ENCODE assay signal across 10 cellular contexts in genomic region chr1:91804546-91805023, GRCh38.
DNase-seq lines count a peak whose midpoint lies in the region; ATAC-seq lines count a peak whose summit lies in the region.
"Had no signal": no experiment of that assay in that cellular context is flagged by ENCODE, and none has a peak within 500 bp of the region (broad histone marks: within the 10 kb centered on the region; RNA-seq: fewer than 3 reads in every experiment).

No MANE protein-coding gene starts in this region.

- H3K4me1 ChIP-seq in duodenal mucosa (ENCODE audit: control insufficient read depth in 1 of 2, insufficient read depth in 2 of 2, low read length in 2 of 2), result peaks cover 20 to 21% of the 10 kb centered on the region in 2 donors

- H3K27me3 ChIP-seq in duodenal mucosa (ENCODE audit: control insufficient read depth in 1 of 2, insufficient read depth in 2 of 2, low read length in 2 of 2), result no peaks in the 10 kb centered on the region
- H3K27me3 ChIP-seq: cardiac muscle cell had no signal

- DNase-seq in DMS153 (lab: John Stamatoyannopoulos, UW) (peak; percentile 19), DMS153 treated with DMSO at 0.1 percent for 48 hours (lab: John Stamatoyannopoulos, UW; ENCODE audit: unreplicated experiment) (no peak), NCI-H69 (lab: John Stamatoyannopoulos, UW) (no peak), RPMI8226 (no peak), caudate nucleus (lab: John Stamatoyannopoulos, UW) (no peak)
- peak; percentile 88 for DNase-seq in activated CD4-positive, alpha-beta T cell treated with anti-CD3 and anti-CD28 coated beads for 36 hours
- peak; percentile 36 to 67 for DNase-seq in stimulated activated CD4-positive, alpha-beta T cell treated with anti-CD3 and anti-CD28 coated beads, Interleukin-4, amount 100 ng/mL, for 4 hours

- POLR2A ChIA-PET in activated CD4-positive, alpha-beta T cell treated with anti-CD3 and anti-CD28 coated beads for 36 hours (lab: Charles Lee), result interaction anchor here (0.6 to 1.5 kb wide), 7 partner anchors 50 to 802 kb away, joined by 3 to 4 read pairs (median 3); no protein-coding TSS in a partner anchor

- H3K27ac Mint-ChIP-seq in activated CD4-positive, alpha-beta T cell treated with anti-CD3 and anti-CD28 coated beads for 36 hours, result peak overlapping the region; percentile 90

- ATAC-seq in activated CD4-positive, alpha-beta T cell treated with anti-CD3 and anti-CD28 coated beads for 36 hours, result peak; percentile 66

- peak overlapping the region; percentile 56 for H3K4me3 Mint-ChIP-seq in activated CD4-positive, alpha-beta T cell treated with anti-CD3 and anti-CD28 coated beads for 36 hours

- CTCF ChIA-PET in activated CD4-positive, alpha-beta T cell treated with anti-CD3 and anti-CD28 coated beads for 36 hours (lab: Charles Lee), result interaction anchor here (0.5 to 1.7 kb wide), 4 partner anchors 9 to 123 kb away, joined by 3 to 9 read pairs (median 3); no protein-coding TSS in a partner anchor

- H3K27ac ChIP-seq in duodenal mucosa (ENCODE audit: low read depth, low read length), result no peak overlapping the region
- no peak overlapping the region for H3K27ac ChIP-seq in caudate nucleus (ENCODE audit: low read depth, low read length)
- H3K27ac ChIP-seq: 22Rv1, cardiac muscle cell had no signal

- H3K4me1 Mint-ChIP-seq in activated CD4-positive, alpha-beta T cell treated with anti-CD3 and anti-CD28 coated beads for 36 hours, result peaks cover 44% of the 10 kb centered on the region

- H3K9me3 Mint-ChIP-seq in activated CD4-positive, alpha-beta T cell treated with anti-CD3 and anti-CD28 coated beads for 36 hours (ENCODE audit: low read depth), result no peaks in the 10 kb centered on the region

- H3K36me3 Mint-ChIP-seq in activated CD4-positive, alpha-beta T cell treated with anti-CD3 and anti-CD28 coated beads for 36 hours (ENCODE audit: low read depth), result no peaks in the 10 kb centered on the region

- peaks cover 1% of the 10 kb centered on the region for H3K27me3 Mint-ChIP-seq in activated CD4-positive, alpha-beta T cell treated with anti-CD3 and anti-CD28 coated beads for 36 hours

- H3K9me3 ChIP-seq in duodenal mucosa (ENCODE audit: control insufficient read depth in 1 of 2, low read length in 2 of 2), result no peaks in the 10 kb centered on the region

- H3K9ac ChIP-seq in duodenal mucosa (ENCODE audit: low read depth in 1 of 2, low read length in 2 of 2), result no peak overlapping the region

- H3K4me3 ChIP-seq in duodenal mucosa (ENCODE audit: low read depth in 1 of 2, low read length in 2 of 2), result peak overlapping the region; percentile 6 to 45
- H3K4me3 ChIP-seq: cardiac muscle cell had no signal

- intact Hi-C loops in activated CD4-positive, alpha-beta T cell treated with anti-CD3 and anti-CD28 coated beads for 36 hours (cut with DNase I, micrococcal nuclease), result loop anchor here (1.0 to 5.0 kb wide), 14 partner anchors 50 to 1543 kb away; partner anchors contain the start of genes CDC7 (in 2 of the 2), DR1 (in 1 of the 2), GFI1 (in 1 of the 2) and ZNF644 (in 1 of the 2)

- H3K36me3 ChIP-seq in duodenal mucosa (ENCODE audit: control insufficient read depth in 1 of 2, insufficient read depth in 2 of 2, low read length in 2 of 2), result no peaks in the 10 kb centered on the region
- H3K36me3 ChIP-seq: cardiac muscle cell had no signal

Comparison
In these comparisons a context has a peak if more than half of its experiments do, and no peak if none do; other contexts are left out.
1. DNase-seq: peak in DMS153 (single experiment), activated CD4-positive, alpha-beta T cell treated with anti-CD3 and anti-CD28 coated beads for 36 hours (single experiment) and stimulated activated CD4-positive, alpha-beta T cell treated with anti-CD3 and anti-CD28 coated beads, Interleukin-4, amount 100 ng/mL, for 4 hours (2 of 2); none in DMS153 treated with DMSO at 0.1 percent for 48 hours (single experiment), NCI-H69 (single experiment), RPMI8226 (single experiment) and caudate nucleus (0 of 61).